17 cellular contexts compared by ENCODE assay signal in the genomic region with DNA sequence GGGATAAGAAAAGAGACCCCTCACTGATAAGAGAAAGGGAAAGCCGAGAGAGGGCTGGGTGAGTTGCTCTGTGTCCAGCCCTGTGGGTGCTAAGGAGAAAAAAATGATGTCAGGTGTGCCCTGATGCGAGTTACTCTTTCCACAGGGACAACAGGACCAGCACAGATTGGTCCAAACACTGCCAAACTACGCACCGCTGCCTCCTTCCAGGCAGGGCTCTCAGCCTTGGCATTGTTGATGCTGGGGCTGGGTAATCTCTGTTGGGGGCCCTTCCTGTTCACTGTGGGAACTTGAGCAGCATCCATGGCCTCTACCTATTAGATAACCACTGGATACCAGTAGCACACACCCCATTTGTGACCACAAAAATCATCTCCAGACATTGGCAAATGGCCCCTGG.
"Had no signal": no experiment of that assay in that cellular context is flagged by ENCODE, and none has a peak within 500 bp of the region (broad histone marks: within the 10 kb centered on the region; RNA-seq: fewer than 3 reads in every experiment).

No MANE protein-coding gene starts in this region.

- H3K4me3 Mint-ChIP-seq: brain; mesothelial cell of epicardium; neural progenitor cell; stimulated activated naive CD8-positive, alpha-beta T cell treated with anti-CD3 and anti-CD28 coated beads, Interleukin-15, amount 100 ng/mL, for 72 hours had no signal

- H3K27ac ChIP-seq: coronary artery, esophagus muscularis mucosa, hepatocyte, neural progenitor cell, ovary, sigmoid colon, upper lobe of left lung had no signal

- H3K9ac ChIP-seq: neural progenitor cell had no signal

- ATAC-seq: stimulated activated naive CD8-positive, alpha-beta T cell treated with anti-CD3 and anti-CD28 coated beads, Interleukin-15, amount 100 ng/mL, for 72 hours had no signal

- H3K27me3 Mint-ChIP-seq: brain; stimulated activated naive CD8-positive, alpha-beta T cell treated with anti-CD3 and anti-CD28 coated beads, Interleukin-15, amount 100 ng/mL, for 72 hours had no signal

- H3K4me1 ChIP-seq: neural progenitor cell, sigmoid colon had no signal

- H3K4me2 ChIP-seq: hepatocyte, neural progenitor cell had no signal

- H3K4me1 Mint-ChIP-seq: brain, neural progenitor cell had no signal

- H3K27ac Mint-ChIP-seq: mesothelial cell of epicardium, neural progenitor cell had no signal

- DNase-seq: activated CD4-positive, alpha-beta T cell treated with anti-CD3 and anti-CD28 coated beads, Interleukin-2, amount 50 U/mL, for 4 hours; activated naive CD4-positive, alpha-beta T cell treated with anti-CD3 and anti-CD28 coated beads, Interleukin-2, amount 50 U/mL, for 16 hours; central memory CD4-positive, alpha-beta T cell; islet precursor cell; sigmoid colon; spleen; stimulated activated naive CD8-positive, alpha-beta T cell treated with anti-CD3 and anti-CD28 coated beads, Interleukin-15, amount 100 ng/mL, for 72 hours; upper lobe of left lung had no signal

- H3K36me3 ChIP-seq: neural progenitor cell, ovary had no signal

- H3K9me3 ChIP-seq: esophagus muscularis mucosa, ovary, sigmoid colon, spleen, upper lobe of left lung had no signal

- H3K9me3 Mint-ChIP-seq: brain; mesothelial cell of epicardium; neural progenitor cell; stimulated activated naive CD8-positive, alpha-beta T cell treated with anti-CD3 and anti-CD28 coated beads, Interleukin-15, amount 100 ng/mL, for 72 hours; T-helper 2 cell treated with Interferon-gamma antibody and Interleukin-4, amounts not matched to agents 5 μg/mL and 100 μg/mL, for 36 hours had no signal

- H2AFZ ChIP-seq: hepatocyte, neural progenitor cell had no signal

- H3K27me3 ChIP-seq: esophagus muscularis mucosa, hepatocyte, neural progenitor cell, ovary, sigmoid colon, spleen, upper lobe of left lung had no signal

- H3K4me3 ChIP-seq: coronary artery, esophagus muscularis mucosa, hepatocyte, lung, neural progenitor cell, ovary, sigmoid colon, spleen, upper lobe of left lung had no signal
